18 cellular contexts compared by ENCODE assay signal in the genomic region with DNA sequence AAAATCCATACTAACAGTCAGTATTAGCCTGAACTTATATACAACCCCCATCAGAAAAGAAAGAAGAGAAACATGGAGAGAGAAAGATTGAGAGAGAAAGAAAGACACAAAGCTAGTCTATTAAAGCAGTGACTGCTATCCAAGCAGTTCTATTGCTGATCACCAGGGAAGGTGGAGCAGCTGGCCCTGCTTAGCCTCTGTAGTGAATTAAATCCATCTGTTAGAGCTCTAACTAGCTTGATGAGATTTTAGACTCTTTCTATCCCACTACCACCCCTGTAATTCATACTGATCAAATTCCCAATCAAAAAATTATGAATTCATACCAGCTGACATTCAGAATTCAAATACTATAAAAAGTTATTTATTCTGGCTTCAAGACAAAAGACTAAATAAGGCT.
DNase-seq lines count a peak whose midpoint lies in the region; ATAC-seq, FAIRE-seq and TF ChIP-seq lines count a peak whose summit lies in the region.
"Had no signal": no experiment of that assay in that cellular context is flagged by ENCODE, and none has a peak within 500 bp of the region (broad histone marks: within the 10 kb centered on the region; RNA-seq: fewer than 3 reads in every experiment).

No MANE protein-coding gene starts in this region.

- H3K4me3 Mint-ChIP-seq in glutamatergic neuron (ENCODE audit: unreplicated experiment) (no peak overlapping the region), progenitor cell of endocrine pancreas (ENCODE audit: low read depth) (no peak overlapping the region)
- H3K4me3 Mint-ChIP-seq: CD4-positive, CD25-positive, alpha-beta regulatory T cell had no signal

- TF ChIP-seq CTCF in D721Med (IDR thresholded peaks at IDR 0.05; ENCODE audit: insufficient read depth, missing control alignments), result no peak
- no peak for TF ChIP-seq CTCF in glutamatergic neuron (IDR thresholded peaks at IDR 0.05; ENCODE audit: partially characterized antibody, unreplicated experiment)
- TF ChIP-seq CTCF in progenitor cell of endocrine pancreas (IDR thresholded peaks at IDR 0.05; ENCODE audit: unreplicated experiment), result no peak

- ATAC-seq in activated naive CD4-positive, alpha-beta T cell treated with anti-CD3 and anti-CD28 coated beads, Interleukin-2, amount 50 U/mL, for 72 hours, result no peak
- ATAC-seq: Panc1 had no signal

- DNase-seq in D721Med (ENCODE audit: insufficient read length, low spot score), result no peak
- peak; percentile 35 for DNase-seq in NCI-H2171 (lab: John Stamatoyannopoulos, UW)
- DNase-seq in SK-N-DZ (ENCODE audit: low spot score), result peak; percentile 69
- DNase-seq in glutamatergic neuron, result no peak
- no peak for DNase-seq in progenitor cell of endocrine pancreas (ENCODE audit: low spot score, unreplicated experiment)
- DNase-seq in activated naive CD4-positive, alpha-beta T cell treated with anti-CD3 and anti-CD28 coated beads, Interleukin-2, amount 50 U/mL, for 72 hours (ENCODE audit: low spot score in 2 of 2), result no peak
- DNase-seq in G401 (ENCODE audit: low spot score), result no peak
- DNase-seq: Caco-2; CD4-positive, CD25-positive, alpha-beta regulatory T cell; Karpas-422; MV-4-11; NCI-H1105 treated with DMSO at 0.1 percent for 48 hours; NCI-H2081 treated with DMSO at 0.1 percent for 48 hours; NCI-H2227 treated with DMSO at 0.1 percent for 48 hours; NCI-H510A treated with DMSO at 0.1 percent for 48 hours; T-helper 9 cell had no signal

- H3K9me3 Mint-ChIP-seq in glutamatergic neuron (ENCODE audit: unreplicated experiment), result no peaks in the 10 kb centered on the region
- no peaks in the 10 kb centered on the region for H3K9me3 Mint-ChIP-seq in progenitor cell of endocrine pancreas (ENCODE audit: low read depth)
- peaks cover 0 to 9% of the 10 kb centered on the region in 2 donors for H3K9me3 Mint-ChIP-seq in activated naive CD4-positive, alpha-beta T cell treated with anti-CD3 and anti-CD28 coated beads, Interleukin-2, amount 50 U/mL, for 72 hours

- in situ Hi-C loops in G401 (cut with HindIII; ENCODE audit: low sequenced_read_pairs), result no loop called here

- H3K27ac Mint-ChIP-seq in glutamatergic neuron (ENCODE audit: unreplicated experiment), result peak overlapping the region; percentile 65
- H3K27ac Mint-ChIP-seq in progenitor cell of endocrine pancreas, result no peak overlapping the region
- no peak overlapping the region for H3K27ac Mint-ChIP-seq in activated naive CD4-positive, alpha-beta T cell treated with anti-CD3 and anti-CD28 coated beads, Interleukin-2, amount 50 U/mL, for 72 hours
- H3K27ac Mint-ChIP-seq: CD4-positive, CD25-positive, alpha-beta regulatory T cell had no signal

- H3K36me3 Mint-ChIP-seq in glutamatergic neuron (ENCODE audit: unreplicated experiment), result no peaks in the 10 kb centered on the region
- peaks cover 2% of the 10 kb centered on the region for H3K36me3 Mint-ChIP-seq in progenitor cell of endocrine pancreas (ENCODE audit: insufficient read depth)
- H3K36me3 Mint-ChIP-seq in activated naive CD4-positive, alpha-beta T cell treated with anti-CD3 and anti-CD28 coated beads, Interleukin-2, amount 50 U/mL, for 72 hours, result no peaks in the 10 kb centered on the region
- H3K36me3 Mint-ChIP-seq: CD4-positive, CD25-positive, alpha-beta regulatory T cell had no signal

- no peaks in the 10 kb centered on the region for H3K27me3 Mint-ChIP-seq in glutamatergic neuron (ENCODE audit: unreplicated experiment)
- H3K27me3 Mint-ChIP-seq in progenitor cell of endocrine pancreas, result no peaks in the 10 kb centered on the region
- H3K27me3 Mint-ChIP-seq: CD4-positive, CD25-positive, alpha-beta regulatory T cell had no signal

- H3K4me1 Mint-ChIP-seq in glutamatergic neuron (ENCODE audit: low read depth, unreplicated experiment) (peaks cover 11% of the 10 kb centered on the region), progenitor cell of endocrine pancreas (ENCODE audit: low read depth) (peaks cover 2% of the 10 kb centered on the region)
- H3K4me1 Mint-ChIP-seq: CD4-positive, CD25-positive, alpha-beta regulatory T cell had no signal

- FAIRE-seq in D721Med (lab: Jason Lieb, UNC), result peak; percentile 87
- FAIRE-seq: H54 had no signal

Comparison
In these comparisons a context has a peak if more than half of its experiments do, and no peak if none do; other contexts are left out.
1. DNase-seq: peak in NCI-H2171 (single experiment) and SK-N-DZ (single experiment); none in D721Med (single experiment), glutamatergic neuron (single experiment), progenitor cell of endocrine pancreas (single experiment), activated naive CD4-positive, alpha-beta T cell treated with anti-CD3 and anti-CD28 coated beads, Interleukin-2, amount 50 U/mL, for 72 hours (0 of 2) and G401 (single experiment).